In the genomic region with DNA sequence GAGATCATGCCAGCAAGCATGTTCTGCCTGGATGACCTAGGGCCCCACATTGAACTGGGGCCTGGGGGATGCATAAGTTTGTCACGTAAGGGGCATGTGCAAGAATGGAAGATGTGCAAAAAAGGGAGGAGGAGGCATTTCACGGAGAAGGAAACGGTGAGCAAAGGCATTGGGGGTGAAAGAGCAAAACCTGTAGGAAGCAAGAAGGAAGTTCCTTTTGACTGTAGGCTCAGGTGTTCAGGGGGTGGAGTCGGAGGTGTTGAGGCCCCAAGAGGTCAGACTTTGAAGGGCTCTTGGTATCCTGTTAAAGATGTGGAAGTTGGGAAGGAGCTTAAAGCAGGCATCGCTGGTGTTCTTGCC, we compare ENCODE assay signal across 8 cellular contexts. TPM values are rescaled to one million over a fixed set of nuclear protein-coding genes. Genes with fewer than 3 reads are reported as not detected.
DNase-seq lines count a peak whose midpoint lies in the region; ATAC-seq, FAIRE-seq and TF ChIP-seq lines count a peak whose summit lies in the region.

No MANE protein-coding gene starts in this region.

- CTCF ChIA-PET in HEK293T (lab: Yijun Ruan, JAX), result no interaction called here

- peak overlapping the region; percentile 87 for H3K4me3 Mint-ChIP-seq in activated T-helper 17 cell treated with anti-CD3 and anti-CD28 coated beads, Interleukin-2, amount 50 U/mL, for 72 hours

- peaks cover 15% of the 10 kb centered on the region for H3K4me1 Mint-ChIP-seq in activated T-helper 17 cell treated with anti-CD3 and anti-CD28 coated beads, Interleukin-2, amount 50 U/mL, for 72 hours

- no peaks in the 10 kb centered on the region for H3K36me3 ChIP-seq in keratinocyte (ENCODE audit: control insufficient read depth in 2 of 2, extremely low read depth in 1 of 2, insufficient read depth in 2 of 2, low read length in 2 of 2)

- peak overlapping the region; percentile 78 for H3K27ac Mint-ChIP-seq in activated T-helper 17 cell treated with anti-CD3 and anti-CD28 coated beads, Interleukin-2, amount 50 U/mL, for 72 hours

- H3K36me3 Mint-ChIP-seq in activated T-helper 17 cell treated with anti-CD3 and anti-CD28 coated beads, Interleukin-2, amount 50 U/mL, for 72 hours (ENCODE audit: low read depth), result no peaks in the 10 kb centered on the region

- peak overlapping the region; percentile 81 for H3K27ac ChIP-seq in keratinocyte (ENCODE audit: control insufficient read depth, insufficient read depth, low read length)
- H3K27ac ChIP-seq in temporal lobe (ENCODE audit: low read depth, low read length), result peak overlapping the region; percentile 96

- H3K9ac ChIP-seq in keratinocyte (ENCODE audit: control insufficient read depth, extremely low read depth, insufficient read depth, low read length), result peak overlapping the region; percentile 87

- no peaks in the 10 kb centered on the region for H3K27me3 ChIP-seq in keratinocyte (ENCODE audit: control insufficient read depth, extremely low read depth, insufficient read depth, low read length)

- ATAC-seq in activated T-helper 17 cell treated with anti-CD3 and anti-CD28 coated beads, Interleukin-2, amount 50 U/mL, for 72 hours (replicated peaks), result peak; percentile 2
- no peak for ATAC-seq in HG02981 (IDR thresholded peaks at IDR 0.05; ENCODE audit: unreplicated experiment)
- no peak for ATAC-seq in omental fat pad (ENCODE audit: low FRiP score)

- no peak for FAIRE-seq in keratinocyte (lab: Jason Lieb, UNC)

- H3K27me3 Mint-ChIP-seq in activated T-helper 17 cell treated with anti-CD3 and anti-CD28 coated beads, Interleukin-2, amount 50 U/mL, for 72 hours, result no peaks in the 10 kb centered on the region

- no peaks in the 10 kb centered on the region for H3K9me3 ChIP-seq in keratinocyte (ENCODE audit: control insufficient read depth, low read depth, low read length)

- TF ChIP-seq CTCF in keratinocyte (optimal IDR thresholded peaks at IDR 0.05 in 1 of 3, IDR thresholded peaks at IDR 0.05 in 1 of 3, conservative IDR thresholded peaks at IDR 0.05 in 1 of 3; ENCODE audit: extremely low read depth in 1 of 3, insufficient read depth in 2 of 3, low read length in 3 of 3) (no peak), omental fat pad (IDR thresholded peaks at IDR 0.05) (no peak)

- dilution Hi-C loops in keratinocyte (cut with MboI; ENCODE audit: extremely low pct_ligation_motif_present, low sequenced_read_pairs), result no loop called here

- H3K4me1 ChIP-seq in keratinocyte (ENCODE audit: control insufficient read depth, extremely low read depth, insufficient read depth, low read length), result peaks cover 43% of the 10 kb centered on the region

- peak overlapping the region; percentile 91 for H3K4me2 ChIP-seq in keratinocyte (ENCODE audit: control insufficient read depth, extremely low read depth, insufficient read depth, low read depth, low read length)

- H2AFZ ChIP-seq in keratinocyte (ENCODE audit: control insufficient read depth, low read length), result peak overlapping the region; percentile 90

- peak overlapping the region; percentile 40 to 85 (median 78) for H3K4me3 ChIP-seq in keratinocyte (ENCODE audit: control insufficient read depth in 2 of 3, extremely low read depth in 1 of 3, insufficient read depth in 2 of 3, low read depth in 1 of 3, low read length in 3 of 3)

- peaks cover 37% of the 10 kb centered on the region for H3K79me2 ChIP-seq in keratinocyte (ENCODE audit: control insufficient read depth, insufficient read depth, low read length)

- H3K9me3 Mint-ChIP-seq in activated T-helper 17 cell treated with anti-CD3 and anti-CD28 coated beads, Interleukin-2, amount 50 U/mL, for 72 hours, result no peaks in the 10 kb centered on the region

- peak; percentile 72 for DNase-seq in DMS53 (lab: John Stamatoyannopoulos, UW)
- DNase-seq in HEK293T (ENCODE audit: extremely low spot score), result no peak
- DNase-seq in keratinocyte (ENCODE audit: low read depth, low spot score), result no peak
- DNase-seq in omental fat pad (ENCODE audit: low spot score), result no peak
- no peak for DNase-seq in D341Med (ENCODE audit: low spot score)

- peaks cover 2% of the 10 kb centered on the region for H3K9me1 ChIP-seq in keratinocyte (ENCODE audit: control insufficient read depth, extremely low read depth, insufficient read depth, low read length)

- POLR2A ChIA-PET in HEK293T (lab: Yijun Ruan, JAX), result interaction anchor here (1.1 to 1.5 kb wide), 3 partner anchors 11 to 91 kb away, joined by 3 read pairs; no protein-coding TSS in a partner anchor

- no peaks in the 10 kb centered on the region for H4K20me1 ChIP-seq in keratinocyte (ENCODE audit: control insufficient read depth, extremely low read depth, insufficient read depth, low read length)

TF ChIP-seq in HEK293T, 16 proteins besides CTCF, POLR2A, EP300 and RAD21:
- no peak for TF ChIP-seq SP1 (IDR thresholded peaks at IDR 0.05)
- peak; percentile 63 for TF ChIP-seq L3MBTL2 (conservative IDR thresholded peaks at IDR 0.05)

RNA-seq across cellular contexts. Expression of gene SCARB2, which starts 0.6 kb away (rescaled TPM):
- total RNA-seq in activated T-helper 17 cell treated with anti-CD3 and anti-CD28 coated beads, Interleukin-2, amount 50 U/mL, for 72 hours, result 10 to 100 TPM in 1 of 2 donors, 1 to 10 TPM in 1; 3.0 to 15.9 TPM
- 47.4 to 78.8 TPM (median 72.2 TPM) in 3 replicates for polyA plus RNA-seq in keratinocyte
- 51.2 TPM for polyA plus RNA-seq in keratinocyte (2011; ENCODE audit: low read depth)
- polyA plus RNA-seq in keratinocyte (2011; cell fraction: cytosol; rRNA removed), result 31.5 and 56.8 TPM in 2 replicates
- polyA plus RNA-seq in keratinocyte (2011; cell fraction: nucleus; rRNA removed), result 108 and 110 TPM in 2 replicates
- 43.7 and 74.5 TPM in 2 replicates for polyA plus RNA-seq in keratinocyte (2012; ENCODE audit: low replicate concordance)
- polyA minus RNA-seq in keratinocyte, result 36.4 to 124 TPM (median 114 TPM) in 3 replicates
- polyA minus RNA-seq in keratinocyte (2011; cell fraction: cytosol; rRNA and poly(A)+ RNA removed), result 65.6 TPM
- polyA minus RNA-seq in keratinocyte (2011; cell fraction: nucleus; rRNA and poly(A)+ RNA removed), result 95.4 and 181 TPM in 2 replicates
- total RNA-seq in temporal lobe (196 TPM), omental fat pad (100 to 1,000 TPM; 106 to 174 (median 172) TPM)

RNA-seq across cellular contexts. Expression of gene FAM47E, which starts 37.3 kb away (rescaled TPM):
- total RNA-seq in activated T-helper 17 cell treated with anti-CD3 and anti-CD28 coated beads, Interleukin-2, amount 50 U/mL, for 72 hours, result not detected
- polyA plus RNA-seq in keratinocyte, result 0.16 to 0.29 TPM (median 0.28 TPM) in 3 replicates
- not detected for polyA plus RNA-seq in keratinocyte (2011; ENCODE audit: low read depth)
- polyA plus RNA-seq in keratinocyte (2011; cell fraction: cytosol; rRNA removed), result 0.16 TPM in 1 of 2 replicates, not detected in the other
- polyA plus RNA-seq in keratinocyte (2011; cell fraction: nucleus; rRNA removed), result 0.05 and 0.48 TPM in 2 replicates
- 0.39 TPM in 1 of 2 replicates, not detected in the other for polyA plus RNA-seq in keratinocyte (2012; ENCODE audit: low replicate concordance)
- polyA minus RNA-seq in keratinocyte, result 0.10 TPM in 1 of 3 replicates, not detected in the others
- not detected for polyA minus RNA-seq in keratinocyte (2011; cell fraction: cytosol; rRNA and poly(A)+ RNA removed)
- not detected in 2 replicates for polyA minus RNA-seq in keratinocyte (2011; cell fraction: nucleus; rRNA and poly(A)+ RNA removed)
- 2.5 TPM for total RNA-seq in temporal lobe
- total RNA-seq in omental fat pad, result 1 to 10 TPM; 1.7 to 7.8 (median 3.1) TPM

Comparison
In these comparisons a context has a peak if more than half of its experiments do, and no peak if none do; other contexts are left out.
1. RNA of gene SCARB2, which starts 0.6 kb away (total RNA-seq): 196 TPM in temporal lobe (single experiment) and 106 to 174 TPM in omental fat pad; 3.0 to 15.9 TPM in activated T-helper 17 cell treated with anti-CD3 and anti-CD28 coated beads, Interleukin-2, amount 50 U/mL, for 72 hours; every median in the first group is over 4 times any median in the second.